In the genomic region with DNA sequence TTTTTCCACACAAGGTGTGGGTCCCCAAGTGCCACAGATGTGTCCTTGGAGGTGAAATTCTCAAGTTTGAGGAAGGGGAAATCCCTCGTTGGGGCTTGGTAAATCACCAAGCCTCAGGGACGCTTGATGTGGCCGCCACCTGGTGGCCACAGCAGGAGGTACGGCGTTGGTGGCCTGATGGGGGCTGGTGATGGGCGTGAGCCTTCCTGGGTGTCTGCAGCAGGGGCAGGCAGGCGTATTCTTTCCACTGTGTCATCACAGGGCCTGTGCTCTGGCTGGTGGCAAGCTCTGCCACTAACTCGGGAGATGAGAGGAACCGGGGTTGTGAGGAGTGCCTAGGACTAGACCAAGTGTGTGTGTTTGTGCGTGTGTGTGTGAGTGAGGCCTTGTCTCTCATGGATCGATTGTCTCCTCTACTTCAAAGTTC, we compare ENCODE assay signal across 8 cellular contexts. TPM values are rescaled to one million over a fixed set of nuclear protein-coding genes. Genes with fewer than 3 reads are reported as not detected.
DNase-seq lines count a peak whose midpoint lies in the region; ATAC-seq and TF ChIP-seq lines count a peak whose summit lies in the region.

No MANE protein-coding gene starts in this region.

- no peak for TF ChIP-seq POLR2A in NB4 (IDR thresholded peaks at IDR 0.05; ENCODE audit: extremely low read depth, insufficient read length)
- TF ChIP-seq POLR2A in breast epithelium (IDR thresholded peaks at IDR 0.05), result no peak

- H3K9me3 Mint-ChIP-seq in WTC11, result no peaks in the 10 kb centered on the region

- intact Hi-C loops in breast epithelium (cut with DNase I; ENCODE audit: low total_unique reads), result no loop called here

- H3K27ac Mint-ChIP-seq in WTC11, result no peak overlapping the region

- H3K27me3 ChIP-seq in breast epithelium, result no peaks in the 10 kb centered on the region
- no peaks in the 10 kb centered on the region for H3K27me3 ChIP-seq in kidney epithelial cell (ENCODE audit: control insufficient read depth, insufficient read depth, low read length)

- peaks cover 9% of the 10 kb centered on the region for H3K4me1 Mint-ChIP-seq in WTC11

- H3K9me3 ChIP-seq in breast epithelium, result no peaks in the 10 kb centered on the region

- H3K27ac ChIP-seq in breast epithelium, result no peak overlapping the region

- H3K27me3 Mint-ChIP-seq in WTC11 (ENCODE audit: low read depth), result no peaks in the 10 kb centered on the region

- ATAC-seq in HG02588 (IDR thresholded peaks at IDR 0.05; ENCODE audit: unreplicated experiment) (peak; percentile 92), WTC11 (peak; percentile 68)

- H3K36me3 ChIP-seq in breast epithelium (no peaks in the 10 kb centered on the region), kidney epithelial cell (ENCODE audit: control insufficient read depth, insufficient read depth, low read length) (no peaks in the 10 kb centered on the region)

- POLR2A ChIA-PET in WTC11 (lab: Charles Lee), result no interaction called here

- peak; percentile 83 for TF ChIP-seq CTCF in NB4 (IDR thresholded peaks at IDR 0.05; ENCODE audit: low read depth, low read length)
- TF ChIP-seq CTCF in WTC11 (IDR thresholded peaks at IDR 0.05), result peak; percentile 79
- peak; percentile 89 to 95 (median 92) for TF ChIP-seq CTCF in breast epithelium (IDR thresholded peaks at IDR 0.05)
- TF ChIP-seq CTCF in kidney epithelial cell (IDR thresholded peaks at IDR 0.05; ENCODE audit: insufficient read depth, low read length, poor library complexity, severe bottlenecking), result peak; percentile 94

- DNase-seq in NCI-H526 (lab: John Stamatoyannopoulos, UW) (peak; percentile 18 to 72), NCI-H526 treated with DMSO at 0.1 percent for 48 hours (lab: John Stamatoyannopoulos, UW) (no peak), NB4 (ENCODE audit: low read depth) (peak; percentile 81), WTC11 (ENCODE audit: low spot score) (peak; percentile 77), breast epithelium (ENCODE audit: low spot score in 2 of 2) (peak; percentile 60 to 69), kidney epithelial cell (ENCODE audit: low read depth) (no peak)
- peak; percentile 75 to 81 for DNase-seq in stimulated activated CD4-positive, alpha-beta T cell treated with anti-CD3 and anti-CD28 coated beads, Interleukin-2, amount 100 ng/mL, for 48 hours

- CTCF ChIA-PET in WTC11 (lab: Charles Lee), result interaction anchor here (0.6 to 1.6 kb wide), 3 partner anchors 37 to 226 kb away, joined by 3 read pairs; a partner anchor contains a TSS

- H3K4me3 ChIP-seq in NB4 (ENCODE audit: low read depth, low read length) (no peak overlapping the region), breast epithelium (no peak overlapping the region), kidney epithelial cell (ENCODE audit: low read depth, low read length) (no peak overlapping the region)

- no peaks in the 10 kb centered on the region for H3K36me3 Mint-ChIP-seq in WTC11

- peaks cover 0 to 18% of the 10 kb centered on the region in 2 donors for H3K4me1 ChIP-seq in breast epithelium

- H3K4me3 Mint-ChIP-seq in WTC11, result no peak overlapping the region

TF ChIP-seq in WTC11, 78 proteins besides CTCF, POLR2A, EP300 and RAD21:
- TF ChIP-seq, protein P1, sequence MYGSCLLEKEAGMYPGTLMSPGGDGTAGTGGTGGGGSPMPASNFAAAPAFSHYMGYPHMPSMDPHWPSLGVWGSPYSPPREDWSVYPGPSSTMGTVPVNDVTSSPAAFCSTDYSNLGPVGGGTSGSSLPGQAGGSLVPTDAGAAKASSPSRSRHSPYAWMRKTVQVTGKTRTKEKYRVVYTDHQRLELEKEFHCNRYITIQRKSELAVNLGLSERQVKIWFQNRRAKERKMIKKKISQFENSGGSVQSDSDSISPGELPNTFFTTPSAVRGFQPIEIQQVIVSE (CRISPR knock-in tag; IDR thresholded peaks at IDR 0.05; ENCODE audit: borderline replicate concordance), result no peak
- peak; percentile 64; the same call in 1 of the 2 replicates for TF ChIP-seq ZNF423 (CRISPR knock-in tag; IDR thresholded peaks at IDR 0.05)

RNA-seq across cellular contexts. Expression of a gene that starts 4.2 kb away (rescaled TPM):
- total RNA-seq in WTC11 (2021), result 1.1 to 1.8 TPM (median 1.1 TPM) in 3 replicates
- 10 to 100 TPM; 12.1 to 31.5 (median 17.6) TPM for total RNA-seq in breast epithelium
- 0.38 and 0.41 TPM in 2 replicates for total RNA-seq in kidney epithelial cell

RNA-seq across cellular contexts. Expression of a gene that starts 40.9 kb away (rescaled TPM):
- 15.2 to 16.4 TPM (median 15.5 TPM) in 3 replicates for total RNA-seq in WTC11 (2021)
- 10 to 100 TPM; 15.4 to 30.7 (median 16.3) TPM for total RNA-seq in breast epithelium
- total RNA-seq in kidney epithelial cell, result 6.5 and 7.6 TPM in 2 replicates

RNA-seq across cellular contexts. Expression of a gene that starts 44.4 kb away (rescaled TPM):
- 0.31 to 0.76 TPM (median 0.55 TPM) in 3 replicates for total RNA-seq in WTC11 (2021)
- total RNA-seq in breast epithelium, result 10 to 100 TPM; 17.7 to 64.5 (median 31.9) TPM
- 0.63 TPM in 1 of 2 replicates, not detected in the other for total RNA-seq in kidney epithelial cell

Comparison
In these comparisons a context has a peak if more than half of its experiments do, and no peak if none do; other contexts are left out.
1. DNase-seq: peak in NCI-H526 (2 of 2), NB4 (single experiment), WTC11 (single experiment), breast epithelium (2 of 2) and stimulated activated CD4-positive, alpha-beta T cell treated with anti-CD3 and anti-CD28 coated beads, Interleukin-2, amount 100 ng/mL, for 48 hours (2 of 2); none in NCI-H526 treated with DMSO at 0.1 percent for 48 hours (single experiment) and kidney epithelial cell (single experiment).
2. RNA of a gene that starts 44.4 kb away (total RNA-seq): 17.7 to 64.5 TPM in breast epithelium; 0.63 TPM in kidney epithelial cell and 0.31 to 0.76 TPM in WTC11; every median in the first group is over 10 times any median in the second.
3. Peak in every context shown above with its lines, with median percentiles within 50 percentile points of each other: CTCF ChIP-seq.